Comparison of ENCODE assay signal across 8 cellular contexts in the genomic region with DNA sequence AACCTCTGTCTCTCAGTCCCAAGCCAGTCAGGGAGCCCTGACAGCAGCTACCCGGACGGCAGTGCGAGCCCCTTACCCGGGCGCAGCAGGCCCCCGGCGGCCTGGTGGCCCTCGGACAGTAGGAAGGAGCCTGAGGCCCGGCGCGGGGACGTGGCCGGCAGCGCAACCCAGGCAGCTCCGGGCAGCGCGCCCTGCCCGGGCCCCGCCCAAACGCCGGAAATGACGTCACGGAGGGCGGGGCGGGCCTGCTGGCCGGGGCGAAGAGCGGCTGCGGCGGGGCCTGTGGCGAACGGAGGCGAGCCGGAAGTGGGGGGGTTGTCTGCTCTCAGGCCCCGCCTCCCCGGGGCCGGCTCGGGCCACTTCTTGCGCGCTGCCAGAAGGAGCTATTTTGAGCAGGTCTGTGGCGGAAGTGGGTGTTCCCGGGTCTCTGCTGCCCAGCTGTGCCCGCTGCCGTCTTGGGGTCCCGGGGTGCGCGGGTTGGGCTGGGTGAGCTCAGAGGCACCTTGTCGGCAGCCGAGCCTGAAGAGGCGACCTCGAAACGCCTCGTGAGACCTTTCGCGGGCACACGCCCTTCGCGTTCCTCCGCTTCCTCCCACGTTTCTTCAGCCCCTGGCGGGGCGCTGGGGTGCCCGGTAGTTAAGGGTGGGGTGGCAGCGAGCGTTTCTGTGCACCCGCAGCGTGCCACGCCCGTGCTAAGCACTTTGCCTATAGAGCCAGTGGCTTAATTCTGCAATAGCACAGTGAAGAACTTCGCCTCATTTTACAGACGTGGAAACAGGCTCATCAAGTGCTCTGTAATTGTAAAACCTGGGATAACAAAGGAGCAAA. TPM values are rescaled to one million over a fixed set of nuclear protein-coding genes. Genes with fewer than 3 reads are reported as not detected.
DNase-seq lines count a peak whose midpoint lies in the region; ATAC-seq and TF ChIP-seq lines count a peak whose summit lies in the region.

Gene C11orf24 (minus strand): TSS at position 193 of the 828 bp plus-strand sequence. CDS start 8,206 bp downstream, outside the sequence.

- H3K27me3 ChIP-seq in psoas muscle (ENCODE audit: insufficient read depth in 3 of 3, low read length in 2 of 3): no peaks in the 10 kb centered on the region

- 0 to 1% (median 1%) methylated on average over 60 to 71 of the region's 71 CpGs for WGBS in psoas muscle, 3 donors
- under 1% methylated on average over 71 of the region's 71 CpGs for WGBS in urinary bladder

- H3K36me3 ChIP-seq in psoas muscle (ENCODE audit: insufficient read depth in 1 of 2, low read depth in 1 of 2): peaks cover 0 to 12% of the 10 kb centered on the region in 2 donors
- no peaks in the 10 kb centered on the region for H3K36me3 ChIP-seq in urinary bladder (ENCODE audit: insufficient read depth)

- peak within 1 kb of the TSS; percentile 72 for H3K4me3 ChIP-seq in psoas muscle
- H3K4me3 ChIP-seq in urinary bladder (ENCODE audit: low read depth, low read length): peak within 1 kb of the TSS; percentile 52

- H3K4me1 Mint-ChIP-seq in T-helper 17 cell: peaks cover 30% of the 10 kb centered on the region

- TF ChIP-seq CTCF in psoas muscle (IDR thresholded peaks at IDR 0.05): no peak

- DNase-seq in NCI-H187 (lab: John Stamatoyannopoulos, UW): peak; percentile 84 to 87
- peak; percentile 90 to 95 (median 92) for DNase-seq in T-helper 17 cell
- DNase-seq in amygdala (lab: John Stamatoyannopoulos, UW): peak; percentile 15 to 97 (median 90)
- peak; percentile 97 for DNase-seq in left ventricle myocardium superior
- DNase-seq in psoas muscle: peak; percentile 95 to 98

- peaks cover 25% of the 10 kb centered on the region for H3K4me1 ChIP-seq in psoas muscle
- no peaks in the 10 kb centered on the region for H3K4me1 ChIP-seq in urinary bladder (ENCODE audit: insufficient read depth)

- H3K4me3 Mint-ChIP-seq in T-helper 17 cell: peak within 1 kb of the TSS; percentile 94

- H3K36me3 Mint-ChIP-seq in T-helper 17 cell (ENCODE audit: low read depth): no peaks in the 10 kb centered on the region

- H3K9me3 ChIP-seq in T-helper 17 cell (ENCODE audit: control insufficient read depth, low read length, poor library complexity, severe bottlenecking) (no peaks in the 10 kb centered on the region), psoas muscle (no peaks in the 10 kb centered on the region)

- ATAC-seq in GM18499 (IDR thresholded peaks at IDR 0.05; ENCODE audit: insufficient read depth, unreplicated experiment) (peak; percentile 41), HG02938 (IDR thresholded peaks at IDR 0.05; ENCODE audit: unreplicated experiment) (peak; percentile 69), T-helper 17 cell (peak; percentile 91), left ventricle myocardium superior (peak; percentile 96), psoas muscle (peak; percentile 96 to 97 (median 96))

- intact Hi-C loops in left ventricle myocardium superior (cut with micrococcal nuclease): no loop called here
- intact Hi-C loops in psoas muscle (cut with DNase I): loop anchor here in 1 of 2 donors (5.0 kb wide), 1 partner anchor 110 kb away; no protein-coding TSS in a partner anchor

- no peaks in the 10 kb centered on the region for H3K27me3 Mint-ChIP-seq in T-helper 17 cell

- peak within 1 kb of the TSS; percentile 88 for H3K27ac ChIP-seq in psoas muscle
- peak within 1 kb of the TSS; percentile 92 for H3K27ac ChIP-seq in urinary bladder (ENCODE audit: low read depth)

- H3K27ac Mint-ChIP-seq in T-helper 17 cell: peak within 1 kb of the TSS; percentile 92

RNA-seq across cellular contexts. Expression of gene C11orf24, which starts in this region (rescaled TPM):
- total RNA-seq in T-helper 17 cell: 10 to 100 TPM; 10.5 to 11.6 TPM
- total RNA-seq in left ventricle myocardium superior: 23.9 TPM
- total RNA-seq in psoas muscle: 10 to 100 TPM in 3 of 4 donors, 1 to 10 TPM in 1; 9.0 to 22.2 (median 19.1) TPM
- 10 to 100 TPM; 12.3 to 49.8 (median 23.3) TPM for polyA plus RNA-seq in psoas muscle
- 21.7 TPM for total RNA-seq in urinary bladder
- 29.0 TPM for polyA plus RNA-seq in urinary bladder

Comparison
In these comparisons a context has a peak if more than half of its experiments do, and no peak if none do; other contexts are left out.
1. Peak in every context shown above with its lines: DNase-seq, ATAC-seq, H3K4me3 ChIP-seq and H3K27ac ChIP-seq.
2. ATAC-seq: peak in every context shown above with its lines; median percentile 96 in psoas muscle; 96 in left ventricle myocardium superior; 91 in T-helper 17 cell; 69 in HG02938; 41 in GM18499.